In the genomic region with DNA sequence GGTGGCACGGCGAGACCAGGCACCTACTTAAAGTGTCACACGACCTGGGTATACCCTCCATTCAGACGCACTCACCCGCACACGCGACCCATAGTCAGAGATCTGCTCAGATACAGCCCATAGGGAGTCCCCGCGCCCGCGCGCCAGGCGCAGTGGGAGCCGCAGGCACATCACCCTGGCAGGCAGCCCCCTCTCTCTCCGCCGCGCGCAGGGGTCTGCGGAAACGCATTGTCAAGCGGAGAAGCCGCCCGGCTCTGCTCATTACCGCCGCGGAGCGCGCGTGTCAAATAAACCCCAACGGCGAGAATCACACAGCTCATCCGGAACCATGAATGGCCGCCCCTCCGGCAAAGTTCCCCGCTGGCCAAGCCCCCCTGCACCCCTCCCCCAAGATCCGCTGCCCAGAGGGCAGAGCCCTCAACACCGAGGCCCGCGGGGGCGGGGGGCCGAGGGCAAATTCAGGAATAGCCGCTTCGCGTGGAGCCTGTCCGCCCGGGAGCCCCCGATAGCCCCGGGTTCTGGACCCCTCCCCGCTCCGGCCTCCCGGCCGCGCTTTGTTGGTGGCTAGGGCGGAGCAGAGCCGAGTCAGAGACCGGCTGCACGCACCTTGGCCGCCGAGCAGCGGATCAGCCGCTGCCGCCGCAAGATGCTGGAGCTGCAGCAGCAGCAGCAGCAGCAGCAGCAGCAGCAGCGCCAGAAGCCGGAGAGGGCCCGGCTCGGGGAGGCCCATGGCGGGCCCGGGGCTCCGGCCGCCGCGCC, we compare ENCODE assay signal across 7 cellular contexts. TPM values are rescaled to one million over a fixed set of nuclear protein-coding genes. Genes with fewer than 3 reads are reported as not detected.
DNase-seq lines count a peak whose midpoint lies in the region; ATAC-seq and TF ChIP-seq lines count a peak whose summit lies in the region.

No MANE protein-coding gene starts in this region.

- peak overlapping the region; percentile 85 for H3K27ac ChIP-seq in fibroblast of lung (ENCODE audit: insufficient read depth, low read length)
- no peak overlapping the region for H3K27ac ChIP-seq in neutrophil
- H3K27ac ChIP-seq in upper lobe of left lung, result peak overlapping the region in 3 of 4 donors; percentile 23 to 81 (median 74)

- ATAC-seq in GM18505 (IDR thresholded peaks at IDR 0.05; ENCODE audit: unreplicated experiment), result peak; percentile 8
- peak; percentile 12 for ATAC-seq in HG02938 (IDR thresholded peaks at IDR 0.05; ENCODE audit: unreplicated experiment)
- peak in 1 of 2 donors; percentile 18 for ATAC-seq in upper lobe of left lung (ENCODE audit: low FRiP score in 2 of 2)

- H3K9ac ChIP-seq in fibroblast of lung (ENCODE audit: insufficient read depth, low read length), result peak overlapping the region; percentile 70

- 1% methylated on average over 21 of the region's 73 CpGs; no CpG with 5 or more reads in 1 of the 2 donors for WGBS in upper lobe of left lung, 2 donors

- H3K27me3 ChIP-seq in fibroblast of lung (ENCODE audit: control insufficient read depth, insufficient read depth, low read length), result no peaks in the 10 kb centered on the region
- H3K27me3 ChIP-seq in neutrophil, result peaks cover 31% of the 10 kb centered on the region
- H3K27me3 ChIP-seq in upper lobe of left lung, result no peaks in the 10 kb centered on the region

- TF ChIP-seq POLR2A in GM18505 (IDR thresholded peaks at IDR 0.05; ENCODE audit: borderline replicate concordance, extremely low read depth, insufficient read depth, insufficient read length) (peak; percentile 21), upper lobe of left lung (IDR thresholded peaks at IDR 0.05) (no peak)

- H3K4me1 ChIP-seq in fibroblast of lung (ENCODE audit: control insufficient read depth, extremely low read depth, insufficient read depth, low read length) (peaks cover 4% of the 10 kb centered on the region), neutrophil (ENCODE audit: control insufficient read depth in 1 of 2, insufficient read depth in 1 of 2, low read depth in 1 of 2, low read length in 1 of 2) (peaks cover 37 to 47% of the 10 kb centered on the region in 2 experiments), upper lobe of left lung (peaks cover 24 to 33% (median 25%) of the 10 kb centered on the region in 4 donors)

- H3K4me3 ChIP-seq in fibroblast of lung (replicated peaks in 1 of 4; ENCODE audit: control extremely low read depth in 1 of 4, insufficient read depth in 1 of 4, low read depth in 3 of 4, low read length in 4 of 4) (peak overlapping the region; percentile 74 to 85 (median 79)), neutrophil (ENCODE audit: low read depth in 1 of 2, low read length in 1 of 2) (peak overlapping the region; percentile 58 to 69), upper lobe of left lung (peak overlapping the region; percentile 67 to 78 (median 76))

- H2AFZ ChIP-seq in fibroblast of lung (ENCODE audit: low read length), result peak overlapping the region; percentile 7

- peak; percentile 27 for DNase-seq in NOMO-1 treated with dmso at 0.1 percent for 144 hours (lab: John Stamatoyannopoulos, UW; ENCODE audit: unreplicated experiment)
- DNase-seq in activated T-cell treated with anti-CD3 and anti-CD28 coated beads for 4 hours, result peak; percentile 21
- peak in 1 of 2 donors; percentile 44 for DNase-seq in fibroblast of lung (ENCODE audit: low read depth in 2 of 2)
- peak; percentile 28 to 91 for DNase-seq in upper lobe of left lung

- H3K9me3 ChIP-seq in fibroblast of lung (ENCODE audit: control insufficient read depth, insufficient read depth, low read depth, low read length) (no peaks in the 10 kb centered on the region), neutrophil (no peaks in the 10 kb centered on the region), upper lobe of left lung (no peaks in the 10 kb centered on the region)

- H3K79me2 ChIP-seq in fibroblast of lung (ENCODE audit: control insufficient read depth, insufficient read depth, low read length), result no peaks in the 10 kb centered on the region

- H3K4me2 ChIP-seq in fibroblast of lung (ENCODE audit: extremely low read depth, insufficient read depth, low read length), result peak overlapping the region; percentile 73

- TF ChIP-seq CTCF in fibroblast of lung (conservative IDR thresholded peaks at IDR 0.05 in 1 of 2, IDR thresholded peaks at IDR 0.05 in 1 of 2; ENCODE audit: low read depth in 1 of 2, low read length in 2 of 2), result no peak
- no peak for TF ChIP-seq CTCF in neutrophil (IDR thresholded peaks at IDR 0.05)
- TF ChIP-seq CTCF in upper lobe of left lung (IDR thresholded peaks at IDR 0.05), result no peak

- TF ChIP-seq EP300 in upper lobe of left lung (IDR thresholded peaks at IDR 0.05), result no peak

- H3K36me3 ChIP-seq in fibroblast of lung (ENCODE audit: control insufficient read depth, insufficient read depth, low read length), result peaks cover 2% of the 10 kb centered on the region
- no peaks in the 10 kb centered on the region for H3K36me3 ChIP-seq in neutrophil
- H3K36me3 ChIP-seq in upper lobe of left lung, result no peaks in the 10 kb centered on the region

- H4K20me1 ChIP-seq in fibroblast of lung (ENCODE audit: control insufficient read depth, extremely low read depth, insufficient read depth, low read length), result no peaks in the 10 kb centered on the region

RNA-seq across cellular contexts. Expression of a gene that starts 0.5 kb away (rescaled TPM):
- total RNA-seq in fibroblast of lung (3.1 and 8.4 TPM in 2 replicates), upper lobe of left lung (10 to 100 TPM in 4 of 6 donors, 1 to 10 TPM in 2; 4.6 to 23.0 (median 11.1) TPM)
- 10.3 and 21.3 TPM in 2 replicates for polyA plus RNA-seq in fibroblast of lung
- 6.0 and 11.6 TPM in 2 replicates for polyA plus RNA-seq in fibroblast of lung (2012)
- polyA minus RNA-seq in fibroblast of lung (ENCODE audit: low replicate concordance), result 24.2 and 41.2 TPM in 2 replicates
